Comparison of ENCODE assay signal across 12 cellular contexts in the genomic region with DNA sequence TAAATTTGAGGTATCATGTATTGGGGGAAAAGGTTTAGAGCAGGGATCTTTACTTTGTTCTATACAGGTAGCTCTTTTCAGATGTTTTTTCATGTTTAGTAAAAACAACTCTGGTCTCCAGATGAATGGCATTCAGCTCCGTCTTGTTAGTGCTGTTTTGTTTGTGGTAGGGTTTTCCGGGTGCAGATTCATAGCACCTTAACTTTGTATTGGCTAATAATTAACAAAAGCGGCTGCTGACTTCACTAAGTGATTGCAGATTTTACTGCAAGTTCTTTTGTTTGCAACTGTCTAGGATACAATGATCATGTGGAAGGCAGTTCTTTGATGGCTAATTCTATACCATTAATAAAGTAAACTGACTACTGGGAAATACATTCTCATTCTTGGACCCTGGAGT. TPM values are rescaled to one million over a fixed set of nuclear protein-coding genes. Genes with fewer than 3 reads are reported as not detected.
A peak's percentile ranks its signal among the peaks of the same experiment; 100 is the strongest.
DNase-seq lines count a peak whose midpoint lies in the region; ATAC-seq, FAIRE-seq and TF ChIP-seq lines count a peak whose summit lies in the region.
"Had no signal": no experiment of that assay in that cellular context is flagged by ENCODE, and none has a peak within 500 bp of the region (broad histone marks: within the 10 kb centered on the region; RNA-seq: fewer than 3 reads in every experiment).

No MANE protein-coding gene starts in this region.

- intact Hi-C loops in pancreas (cut with DNase I) (no loop called here), Right ventricle myocardium superior (cut with DNase I) (no loop called here)

- no peak for TF ChIP-seq POLR2A in Peyer's patch (IDR thresholded peaks at IDR 0.05)

- DNase-seq in LoVo (ENCODE audit: low spot score) (peak; percentile 69), pancreas (peak in 1 of 6 donors; percentile 32), Peyer's patch (no peak), cerebellum (ENCODE audit: low spot score) (no peak), Right ventricle myocardium superior (no peak)
- no peak for DNase-seq in activated T-cell treated with anti-CD3 and anti-CD28 coated beads, Interleukin-2, amount 50 U/mL, for 48 hours
- DNase-seq: activated CD4-positive, alpha-beta T cell treated with anti-CD3 and anti-CD28 coated beads, Interleukin-2, amount 10 ng/mL, durations not matched to agents 7 days and 5 days; DMS79; effector memory CD8-positive, alpha-beta T cell; NCI-H146 had no signal

- peak; percentile 23 for ATAC-seq in GM19372 (IDR thresholded peaks at IDR 0.05; ENCODE audit: low read depth, unreplicated experiment)
- ATAC-seq in HG02870 (IDR thresholded peaks at IDR 0.05; ENCODE audit: unreplicated experiment), result peak; percentile 14
- peak; percentile 62 to 81 (median 74) for ATAC-seq in pancreas
- no peak for ATAC-seq in Right ventricle myocardium superior (ENCODE audit: poor library complexity)

- H3K36me3 ChIP-seq in pancreas (no peaks in the 10 kb centered on the region), Peyer's patch (no peaks in the 10 kb centered on the region)

- TF ChIP-seq CTCF in pancreas (IDR thresholded peaks at IDR 0.05) (no peak), Peyer's patch (IDR thresholded peaks at IDR 0.05) (no peak)

- WGBS in pancreas, 2 donors, result 10 to 11% methylated on average over 3 of the region's 3 CpGs

- H3K9me3 ChIP-seq in pancreas, result no peaks in the 10 kb centered on the region
- no peaks in the 10 kb centered on the region for H3K9me3 ChIP-seq in Peyer's patch

- no peak for FAIRE-seq in pancreas (lab: Jason Lieb, UNC)

- H3K27me3 ChIP-seq in pancreas, result no peaks in the 10 kb centered on the region
- no peaks in the 10 kb centered on the region for H3K27me3 ChIP-seq in Peyer's patch

- H3K4me1 ChIP-seq in pancreas (peaks cover 12 to 23% (median 20%) of the 10 kb centered on the region in 3 donors), Peyer's patch (peaks cover 0 to 11% (median 5%) of the 10 kb centered on the region in 4 donors)

- H3K27ac ChIP-seq in pancreas (peak overlapping the region in 3 of 4 donors; percentile 0 to 72 (median 63)), Peyer's patch (peak overlapping the region in 2 of 4 donors; percentile 49 to 73)

- H3K4me3 ChIP-seq in pancreas (no peak overlapping the region), Peyer's patch (no peak overlapping the region)

RNA-seq across cellular contexts. Expression of a gene that starts 32.2 kb away (rescaled TPM):
- total RNA-seq in pancreas (10 to 100 TPM in 4 of 6 donors, 1 to 10 TPM in 2; 6.8 to 29.4 (median 10.9) TPM), Peyer's patch (10 to 100 TPM in 1 of 4 donors, 1 to 10 TPM in 2, under 1 TPM in 1; 0.18 to 11.6 (median 2.2) TPM), cerebellum (6.6 TPM), Right ventricle myocardium superior (39.1 TPM)
- 10 to 100 TPM in 1 of 2 donors, 1 to 10 TPM in 1; 3.8 to 12.1 TPM for polyA plus RNA-seq in pancreas
- total RNA-seq: activated CD4-positive, alpha-beta T cell treated with anti-CD3 and anti-CD28 coated beads, Interleukin-2, amount 10 ng/mL, durations not matched to agents 7 days and 5 days had no signal

RNA-seq across cellular contexts. Expression of a gene that starts 38.4 kb away (rescaled TPM):
- total RNA-seq in pancreas (10 to 100 TPM in 1 of 6 donors, 1 to 10 TPM in 5; 3.7 to 11.9 (median 5.8) TPM), Peyer's patch (10 to 100 TPM in 1 of 4 donors, 1 to 10 TPM in 3; 3.0 to 10.9 (median 6.5) TPM), cerebellum (7.3 TPM), Right ventricle myocardium superior (51.5 TPM)
- 1 to 10 TPM in 1 of 2 donors, under 1 TPM in 1; 0.61 to 2.1 TPM for polyA plus RNA-seq in pancreas
- total RNA-seq: activated CD4-positive, alpha-beta T cell treated with anti-CD3 and anti-CD28 coated beads, Interleukin-2, amount 10 ng/mL, durations not matched to agents 7 days and 5 days had no signal
